Comparison of ENCODE assay signal across 18 cellular contexts in the genomic region with DNA sequence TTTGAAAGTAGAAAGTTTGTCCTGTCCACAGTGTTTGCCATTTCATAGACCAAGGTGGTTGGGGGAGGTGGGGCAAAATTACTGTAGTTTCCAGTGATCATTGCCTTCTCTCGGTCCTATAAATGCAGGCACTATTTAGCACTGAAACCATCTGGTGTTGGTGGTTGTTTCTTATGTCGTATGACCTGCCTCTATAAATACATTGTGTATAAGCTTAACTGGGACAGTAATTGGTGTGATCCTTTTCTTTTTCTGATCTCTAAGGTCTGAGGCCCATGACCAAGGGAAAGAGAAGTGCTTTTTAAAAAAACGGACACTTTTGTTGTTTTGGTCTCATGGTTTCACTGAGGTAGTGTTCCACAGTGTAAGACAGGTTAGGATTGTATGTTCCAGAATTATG.
DNase-seq lines count a peak whose midpoint lies in the region; ATAC-seq and TF ChIP-seq lines count a peak whose summit lies in the region.
"Had no signal": no experiment of that assay in that cellular context is flagged by ENCODE, and none has a peak within 500 bp of the region (broad histone marks: within the 10 kb centered on the region; RNA-seq: fewer than 3 reads in every experiment).

No MANE protein-coding gene starts in this region.

- H3K27ac ChIP-seq in endodermal cell (ENCODE audit: low read depth, low read length) (no peak overlapping the region), Peyer's patch (no peak overlapping the region)
- H3K27ac ChIP-seq: 22Rv1 had no signal

- H3K27me3 Mint-ChIP-seq in endodermal cell (ENCODE audit: insufficient read depth), result no peaks in the 10 kb centered on the region
- H3K27me3 Mint-ChIP-seq: T-helper 17 cell had no signal

- H3K4me3 Mint-ChIP-seq in endodermal cell, result no peak overlapping the region
- H3K4me3 Mint-ChIP-seq: CD8-positive, alpha-beta memory T cell; HFFc6; T-helper 17 cell had no signal

- H3K9ac ChIP-seq in endodermal cell (ENCODE audit: extremely low read depth, low read length, poor library complexity, severe bottlenecking), result no peak overlapping the region

- H3K27ac Mint-ChIP-seq in endodermal cell, result peak overlapping the region; percentile 23
- H3K27ac Mint-ChIP-seq: CD8-positive, alpha-beta memory T cell; HFFc6; T-helper 17 cell had no signal

- peak; percentile 67 for DNase-seq in DMS 273 (lab: John Stamatoyannopoulos, UW; ENCODE audit: unreplicated experiment)
- DNase-seq in DMS 273 treated with DMSO at 0.1 percent for 48 hours (lab: John Stamatoyannopoulos, UW), result no peak
- peak; percentile 15 for DNase-seq in NCI-H1694 (lab: John Stamatoyannopoulos, UW)
- DNase-seq in endodermal cell, result no peak
- no peak for DNase-seq in NCI-H1417 treated with DMSO at 0.1 percent for 48 hours (lab: John Stamatoyannopoulos, UW)
- no peak for DNase-seq in Peyer's patch
- DNase-seq: CD8-positive, alpha-beta memory T cell; HFFc6; NCI-H1092; NCI-H187; NCI-H526; SHP77; T-helper 17 cell had no signal

- no peaks in the 10 kb centered on the region for H3K9me3 Mint-ChIP-seq in endodermal cell
- H3K9me3 Mint-ChIP-seq: CD8-positive, alpha-beta memory T cell had no signal

- no peaks in the 10 kb centered on the region for H3K36me3 Mint-ChIP-seq in endodermal cell (ENCODE audit: low read depth)
- H3K36me3 Mint-ChIP-seq: CD8-positive, alpha-beta memory T cell had no signal

- no peaks in the 10 kb centered on the region for H3K36me3 ChIP-seq in endodermal cell (ENCODE audit: control insufficient read depth, insufficient read depth, low read length)
- no peaks in the 10 kb centered on the region for H3K36me3 ChIP-seq in Peyer's patch

- TF ChIP-seq CTCF in endodermal cell (conservative IDR thresholded peaks at IDR 0.05), result no peak
- TF ChIP-seq CTCF in Peyer's patch (IDR thresholded peaks at IDR 0.05), result no peak

- no peak for TF ChIP-seq POLR2A in Peyer's patch (IDR thresholded peaks at IDR 0.05)

- 86 to 88% methylated on average over 1 to 3 of the region's 3 CpGs for WGBS in endodermal cell (ENCODE audit: insufficient coverage in 1 of 2, insufficient read length in 1 of 2), 2 experiments

- peaks cover 60% of the 10 kb centered on the region for H3K4me1 Mint-ChIP-seq in endodermal cell
- H3K4me1 Mint-ChIP-seq: CD8-positive, alpha-beta memory T cell; T-helper 17 cell had no signal

- H3K4me1 ChIP-seq in endodermal cell (ENCODE audit: control insufficient read depth, insufficient read depth, low read length), result peaks cover 13% of the 10 kb centered on the region
- no peaks in the 10 kb centered on the region for H3K4me1 ChIP-seq in Peyer's patch

- ATAC-seq in GM21786 (IDR thresholded peaks at IDR 0.05; ENCODE audit: unreplicated experiment) (peak; percentile 38), HG03280 (IDR thresholded peaks at IDR 0.05; ENCODE audit: unreplicated experiment) (no peak)
- ATAC-seq: K562, SK-N-SH treated with all-trans-retinoic acid at 6 μM for 48 hours, T-helper 17 cell had no signal

- H3K9me3 ChIP-seq in endodermal cell (ENCODE audit: control insufficient read depth, low read length), result no peaks in the 10 kb centered on the region
- no peaks in the 10 kb centered on the region for H3K9me3 ChIP-seq in Peyer's patch

- no peaks in the 10 kb centered on the region for H3K27me3 ChIP-seq in endodermal cell (ENCODE audit: control insufficient read depth, insufficient read depth, low read length, poor library complexity, severe bottlenecking)
- no peaks in the 10 kb centered on the region for H3K27me3 ChIP-seq in Peyer's patch

- H3K4me3 ChIP-seq in endodermal cell (ENCODE audit: low read length), result no peak overlapping the region
- no peak overlapping the region for H3K4me3 ChIP-seq in Peyer's patch
- H3K4me3 ChIP-seq: K562 had no signal

Comparison
In these comparisons a context has a peak if more than half of its experiments do, and no peak if none do; other contexts are left out.
1. DNase-seq: peak in DMS 273 (single experiment) and NCI-H1694 (single experiment); none in DMS 273 treated with DMSO at 0.1 percent for 48 hours (single experiment), endodermal cell (single experiment), NCI-H1417 treated with DMSO at 0.1 percent for 48 hours (single experiment) and Peyer's patch (0 of 3).